8 cellular contexts compared by ENCODE assay signal in the genomic region with DNA sequence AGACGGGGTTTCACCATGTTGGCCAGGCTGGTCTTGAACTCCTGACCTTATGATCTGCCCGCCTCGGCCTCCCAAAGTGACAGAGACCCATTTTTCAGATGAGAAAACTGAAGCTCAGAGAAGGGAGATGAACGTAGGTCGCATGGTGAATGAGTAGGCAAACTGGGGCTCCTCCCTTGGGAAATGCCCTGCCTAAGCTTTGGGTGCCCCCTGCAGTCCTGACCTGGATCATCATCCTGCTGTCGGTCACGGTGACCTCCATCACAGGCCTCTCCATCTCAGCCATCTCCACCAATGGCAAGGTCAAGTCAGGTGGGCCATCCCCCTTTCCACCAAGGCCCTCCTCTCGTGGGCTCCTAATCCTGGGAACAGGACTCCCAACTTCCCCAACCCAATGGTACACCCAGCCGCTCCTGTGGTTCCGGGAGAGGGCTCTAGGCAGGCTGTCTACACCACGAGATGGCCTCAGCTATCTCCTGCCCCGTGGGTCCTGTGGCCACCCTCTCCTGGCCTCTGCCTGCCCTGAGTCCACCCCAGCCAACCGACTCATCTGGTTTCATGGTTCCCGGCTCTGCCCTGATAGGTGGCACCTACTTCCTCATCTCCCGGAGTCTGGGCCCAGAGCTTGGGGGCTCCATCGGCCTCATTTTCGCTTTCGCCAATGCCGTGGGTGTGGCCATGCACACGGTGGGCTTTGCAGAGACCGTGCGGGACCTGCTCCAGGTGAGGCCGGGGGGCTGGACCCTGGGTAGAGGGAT. TPM values are rescaled to one million over a fixed set of nuclear protein-coding genes. Genes with fewer than 3 reads are reported as not detected.
DNase-seq lines count a peak whose midpoint lies in the region; ATAC-seq, FAIRE-seq and TF ChIP-seq lines count a peak whose summit lies in the region.

No MANE protein-coding gene starts in this region.

- POLR2A ChIA-PET in A549 (lab: Yijun Ruan, JAX): no interaction called here

- ATAC-seq in A549: peak; percentile 56 to 86; a peak in 5 of 6 replicates

- FAIRE-seq in A549 (lab: Jason Lieb, UNC): no peak
- no peak for FAIRE-seq in urothelium cell line (lab: Jason Lieb, UNC)

- no peaks in the 10 kb centered on the region for H3K27me3 ChIP-seq in Peyer's patch
- no peaks in the 10 kb centered on the region for H3K27me3 ChIP-seq in right atrium auricular region

- peak overlapping the region in 1 of 2 experiments; percentile 31; a peak in 1 of 6 replicates for H3K27ac ChIP-seq in A549
- peak overlapping the region in 2 of 4 donors; percentile 20 to 54 for H3K27ac ChIP-seq in Peyer's patch
- H3K27ac ChIP-seq in right atrium auricular region: no peak overlapping the region

- CTCF ChIA-PET in A549 (lab: Yijun Ruan, JAX): interaction anchor here (0.8 to 11.0 kb wide), 5 partner anchors 16 to 82 kb away, joined by 3 to 146 read pairs (median 48); no protein-coding TSS in a partner anchor

- H3K9me3 ChIP-seq in A549 (no peaks in the 10 kb centered on the region), Peyer's patch (no peaks in the 10 kb centered on the region), right atrium auricular region (no peaks in the 10 kb centered on the region)

- no peak overlapping the region for H3K4me2 ChIP-seq in A549

- H3K36me3 ChIP-seq in Peyer's patch: no peaks in the 10 kb centered on the region
- H3K36me3 ChIP-seq in right atrium auricular region: no peaks in the 10 kb centered on the region

- TF ChIP-seq RAD21 in A549 (conservative IDR thresholded peaks at IDR 0.05 in 1 of 2, IDR thresholded peaks at IDR 0.05 in 1 of 2): peak; percentile 60 to 78

- peak; percentile 66 to 80 for DNase-seq in A549 (ENCODE audit: low read depth in 1 of 2, low spot score in 1 of 2)
- peak; percentile 74 for DNase-seq in GM13976 (ENCODE audit: low spot score)
- peak in 2 of 3 donors; percentile 46 to 62 for DNase-seq in Peyer's patch
- DNase-seq in fibroblast of pulmonary artery (ENCODE audit: low read depth): peak; percentile 18
- DNase-seq in urothelium cell line (ENCODE audit: low spot score): peak; percentile 38
- no peak for DNase-seq in SHP77 (lab: John Stamatoyannopoulos, UW)
- DNase-seq in right atrium auricular region (ENCODE audit: low spot score): no peak
- DNase-seq in G401 (ENCODE audit: low spot score): no peak

- no peak for TF ChIP-seq EP300 in A549 (IDR thresholded peaks at IDR 0.05)

- in situ Hi-C loops in GM13976 (cut with MboI; ENCODE audit: low sequenced_read_pairs, unreplicated experiment) (loop anchor here (5.0 to 10.0 kb wide), 2 partner anchors 83 to 175 kb away; no protein-coding TSS in a partner anchor), G401 (cut with HindIII; ENCODE audit: low sequenced_read_pairs) (loop anchor here (25.0 kb wide), 1 partner anchor 93 kb away; a partner anchor contains a TSS)

- peak; percentile 35; the same call in 2 of the 3 replicates for TF ChIP-seq CTCF in A549 (IDR thresholded peaks at IDR 0.05)
- peak; percentile 28 for TF ChIP-seq CTCF in GM13976 (IDR thresholded peaks at IDR 0.05; ENCODE audit: borderline replicate concordance, control extremely low read depth, extremely low read depth, insufficient read depth, missing control alignments)
- peak in 4 of 6 experiments; percentile 14 to 35 (median 32) for TF ChIP-seq CTCF in Peyer's patch (IDR thresholded peaks at IDR 0.05)
- TF ChIP-seq CTCF in fibroblast of pulmonary artery (IDR thresholded peaks at IDR 0.05; ENCODE audit: low read length, missing control alignments): peak; percentile 14
- no peak for TF ChIP-seq CTCF in right atrium auricular region (IDR thresholded peaks at IDR 0.05)

- WGBS in A549 (ENCODE audit: missing lambda C conversion rate): 76% methylated on average over 22 of the region's 23 CpGs

- H3K4me3 ChIP-seq in A549: no peak overlapping the region
- no peak overlapping the region for H3K4me3 ChIP-seq in Peyer's patch
- H3K4me3 ChIP-seq in fibroblast of pulmonary artery (replicated peaks; ENCODE audit: low read depth, low read length): no peak overlapping the region
- no peak overlapping the region for H3K4me3 ChIP-seq in right atrium auricular region

- TF ChIP-seq POLR2A in A549 (IDR thresholded peaks at IDR 0.05; ENCODE audit: low read length): no peak
- TF ChIP-seq POLR2A in Peyer's patch (IDR thresholded peaks at IDR 0.05): no peak

- no peaks in the 10 kb centered on the region for H3K4me1 ChIP-seq in A549
- peaks cover 0 to 11% (median 4%) of the 10 kb centered on the region in 4 donors for H3K4me1 ChIP-seq in Peyer's patch
- H3K4me1 ChIP-seq in right atrium auricular region: peaks cover 0 to 6% of the 10 kb centered on the region in 2 donors

TF ChIP-seq in A549, 52 proteins besides CTCF, POLR2A, EP300 and RAD21:
- TF ChIP-seq KDM1A (IDR thresholded peaks at IDR 0.05; ENCODE audit: low read depth) (0 out of 2 replicates have a peak, but pooled peaks have one; percentile 44), SMC3 (IDR thresholded peaks at IDR 0.05) (peak; percentile 25; the same call in 1 of the 3 replicates), HEYL (CRISPR knock-in tag; IDR thresholded peaks at IDR 0.05) (no peak), ESRRA (IDR thresholded peaks at IDR 0.05; ENCODE audit: borderline replicate concordance, low read length) (no peak)
TF ChIP-seq in A549: peak in this region for 2.

RNA-seq across cellular contexts. Expression of a gene that starts 4.7 kb away (rescaled TPM):
- polyA plus RNA-seq in A549 (2011; rRNA removed) (0.01 and 0.09 TPM in 2 replicates), A549 (2017; fragmentation: RNase III; extraction: RNeasy Plus Mini Kit Qiagen cat#74134 plus additional on column Dnase treatment) (0.08 TPM in 1 of 3 replicates, not detected in the others)
- 0.05 and 0.06 TPM in 2 replicates for polyA plus RNA-seq in A549 (2012; cell fraction: cytosol; rRNA removed)
- polyA plus RNA-seq in A549 (2012; cell fraction: nucleus; rRNA removed): 0.11 and 0.12 TPM in 2 replicates
- polyA minus RNA-seq in A549 (2011; rRNA and poly(A)+ RNA removed): 0.08 TPM in 1 of 2 replicates, not detected in the other
- total RNA-seq in Peyer's patch (not detected), right atrium auricular region (not detected)
- 0.25 TPM in 1 of 2 replicates, not detected in the other for total RNA-seq in G401 (2014; rRNA removed; shearing (Covaris generic))

Comparison
In these comparisons a context has a peak if more than half of its experiments do, and no peak if none do; other contexts are left out.
1. DNase-seq: peak in A549 (2 of 2), GM13976 (single experiment), Peyer's patch (2 of 3), fibroblast of pulmonary artery (single experiment) and urothelium cell line (single experiment); none in SHP77 (0 of 2), right atrium auricular region (single experiment) and G401 (single experiment).
2. CTCF ChIP-seq: peak in A549 (single experiment), GM13976 (single experiment), Peyer's patch (4 of 6) and fibroblast of pulmonary artery (single experiment); none in right atrium auricular region (0 of 2).